In the genomic region with DNA sequence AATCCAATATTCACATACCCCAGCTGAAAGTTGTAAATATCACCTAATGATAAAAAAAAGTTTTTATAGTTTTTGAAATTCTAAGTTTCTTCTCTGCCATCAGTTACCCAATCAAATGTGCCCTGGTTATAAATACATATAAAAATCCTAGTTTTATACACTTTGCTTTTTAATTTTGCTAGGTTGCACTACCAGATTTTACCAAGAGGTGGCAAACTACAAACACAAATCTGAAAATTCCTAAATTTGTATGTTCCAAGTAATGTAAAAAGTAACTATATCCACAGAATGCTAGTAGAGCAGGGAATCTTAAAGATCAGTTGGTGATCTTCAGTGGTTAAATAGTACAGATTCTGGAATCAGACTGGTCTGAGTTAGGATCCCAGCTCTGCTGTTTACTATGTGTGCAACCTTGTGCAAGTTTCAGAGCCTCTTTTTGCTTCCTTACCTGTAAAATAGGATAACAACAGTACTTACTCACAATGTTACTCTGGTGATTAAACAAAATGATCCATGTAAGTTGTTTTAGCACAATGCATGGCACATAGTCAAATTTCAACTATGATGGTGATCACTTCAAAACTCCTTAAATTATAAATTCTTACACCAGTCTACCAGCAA, we compare ENCODE assay signal across 8 cellular contexts. TPM values are rescaled to one million over a fixed set of nuclear protein-coding genes. Genes with fewer than 3 reads are reported as not detected.
DNase-seq lines count a peak whose midpoint lies in the region; ATAC-seq and TF ChIP-seq lines count a peak whose summit lies in the region.

No MANE protein-coding gene starts in this region.

- DNase-seq in BE2C (no peak), H9 (no peak), amniotic epithelial cell (ENCODE audit: low read depth) (peak; percentile 38), left colon (no peak), NCI-H2029 (lab: John Stamatoyannopoulos, UW) (no peak)
- DNase-seq in activated T-helper 2 cell treated with anti-CD3 and anti-CD28 coated beads, Interferon-gamma antibody, Interleukin-2, Interleukin-4, amounts not matched to agents 10 μg/mL and 5 μg/mL and 100 μg/mL, durations not matched to agents 14 hours and 24 hours and 36 hours (ENCODE audit: low spot score), result no peak

- H3K27me3 Mint-ChIP-seq in H9 (ENCODE audit: low read depth), result no peaks in the 10 kb centered on the region
- no peaks in the 10 kb centered on the region for H3K27me3 Mint-ChIP-seq in activated T-helper 2 cell treated with anti-CD3 and anti-CD28 coated beads, Interferon-gamma antibody, Interleukin-2, Interleukin-4, amounts not matched to agents 10 μg/mL and 5 μg/mL and 100 μg/mL, durations not matched to agents 14 hours and 24 hours and 36 hours (ENCODE audit: low read depth)

- no peak overlapping the region for H3K4ac ChIP-seq in H9 (ENCODE audit: low read depth, low read length)

- H2BK120ac ChIP-seq in H9 (ENCODE audit: low read depth, low read length, poor library complexity, severe bottlenecking), result no peak overlapping the region

- H2BK12ac ChIP-seq in H9 (ENCODE audit: insufficient read length, low read depth, low read length), result no peak overlapping the region

- H3K9me3 ChIP-seq in BE2C, result no peaks in the 10 kb centered on the region
- no peaks in the 10 kb centered on the region for H3K9me3 ChIP-seq in H9 (ENCODE audit: control insufficient read depth, low read depth, low read length)

- no peak overlapping the region for H2BK20ac ChIP-seq in H9 (ENCODE audit: low read depth, low read length, poor library complexity, severe bottlenecking)

- H3K56ac ChIP-seq in H9 (ENCODE audit: insufficient read length, low read depth, low read length), result no peak overlapping the region

- H3K27ac Mint-ChIP-seq in H9, result peak overlapping the region in 1 of 3 experiments; percentile 74; a peak in 1 of 7 replicates
- no peak overlapping the region for H3K27ac Mint-ChIP-seq in activated T-helper 2 cell treated with anti-CD3 and anti-CD28 coated beads, Interferon-gamma antibody, Interleukin-2, Interleukin-4, amounts not matched to agents 10 μg/mL and 5 μg/mL and 100 μg/mL, durations not matched to agents 14 hours and 24 hours and 36 hours

- H3K14ac ChIP-seq in H9 (ENCODE audit: insufficient read depth, low read length), result no peak overlapping the region

- H3K79me1 ChIP-seq in H9 (ENCODE audit: insufficient read depth, low read depth, low read length, poor library complexity, severe bottlenecking), result peaks cover 4% of the 10 kb centered on the region

- H3K4me1 ChIP-seq in BE2C (no peaks in the 10 kb centered on the region), H9 (ENCODE audit: insufficient read depth, low read length) (no peaks in the 10 kb centered on the region)

- peaks cover 8% of the 10 kb centered on the region; the same call in 1 of the 2 replicates for H3K79me2 ChIP-seq in H9 (ENCODE audit: insufficient read depth, low read length)

- H3K36me3 ChIP-seq in BE2C, result peaks cover 22% of the 10 kb centered on the region

- no peak overlapping the region for H2AK5ac ChIP-seq in H9 (ENCODE audit: insufficient read length, low read length)

- no peak overlapping the region for H4K5ac ChIP-seq in H9 (ENCODE audit: insufficient read length, low read depth, low read length)

- no peaks in the 10 kb centered on the region for H4K20me1 ChIP-seq in H9 (ENCODE audit: control insufficient read depth, insufficient read depth, insufficient read length)

- H3K23me2 ChIP-seq in H9 (ENCODE audit: insufficient read length, low read depth, low read length, poor library complexity, severe bottlenecking), result no peaks in the 10 kb centered on the region

- peak; percentile 63 for TF ChIP-seq CTCF in BE2C (IDR thresholded peaks at IDR 0.05; ENCODE audit: low read depth, low read length)
- peak; percentile 78 for TF ChIP-seq CTCF in H9 (conservative IDR thresholded peaks at IDR 0.05)

- H3K23ac ChIP-seq in H9 (ENCODE audit: insufficient read length, low read depth, low read length), result no peak overlapping the region

- H3K27ac ChIP-seq in H9 (ENCODE audit: insufficient read length, low read depth, low read length), result no peak overlapping the region

- H3K4me2 ChIP-seq in H9 (ENCODE audit: insufficient read depth, insufficient read length, low read length), result no peak overlapping the region

- H3K36me3 Mint-ChIP-seq in H9 (ENCODE audit: insufficient read depth in 1 of 3, low read depth in 3 of 3), result peaks cover 5 to 14% (median 5%) of the 10 kb centered on the region in 3 experiments; a peak in 6 of 7 replicates
- peaks cover 26% of the 10 kb centered on the region for H3K36me3 Mint-ChIP-seq in activated T-helper 2 cell treated with anti-CD3 and anti-CD28 coated beads, Interferon-gamma antibody, Interleukin-2, Interleukin-4, amounts not matched to agents 10 μg/mL and 5 μg/mL and 100 μg/mL, durations not matched to agents 14 hours and 24 hours and 36 hours (ENCODE audit: low read depth)

- peaks cover 4 to 5% of the 10 kb centered on the region in 2 experiments; a peak in 2 of 4 replicates for H3K4me1 Mint-ChIP-seq in H9
- peaks cover 7% of the 10 kb centered on the region for H3K4me1 Mint-ChIP-seq in activated T-helper 2 cell treated with anti-CD3 and anti-CD28 coated beads, Interferon-gamma antibody, Interleukin-2, Interleukin-4, amounts not matched to agents 10 μg/mL and 5 μg/mL and 100 μg/mL, durations not matched to agents 14 hours and 24 hours and 36 hours (ENCODE audit: low read depth)

- H2BK5ac ChIP-seq in H9 (ENCODE audit: insufficient read length, low read length), result no peak overlapping the region

- H3K9me3 Mint-ChIP-seq in H9, result no peaks in the 10 kb centered on the region; a peak in 1 of 5 replicates
- H3K9me3 Mint-ChIP-seq in activated T-helper 2 cell treated with anti-CD3 and anti-CD28 coated beads, Interferon-gamma antibody, Interleukin-2, Interleukin-4, amounts not matched to agents 10 μg/mL and 5 μg/mL and 100 μg/mL, durations not matched to agents 14 hours and 24 hours and 36 hours, result no peaks in the 10 kb centered on the region

- no peak overlapping the region for H2BK15ac ChIP-seq in H9 (ENCODE audit: low read depth, low read length)

- no peak overlapping the region for H2AFZ ChIP-seq in H9 (ENCODE audit: low read length)

- H4K8ac ChIP-seq in H9 (replicated peaks; ENCODE audit: insufficient read length, low read depth, low read length), result no peak overlapping the region

- H3K18ac ChIP-seq in H9 (ENCODE audit: insufficient read length, low read depth, low read length), result no peak overlapping the region

- ATAC-seq in left colon (peak; percentile 33), HG03354 (IDR thresholded peaks at IDR 0.05; ENCODE audit: poor library complexity, severe bottlenecking, unreplicated experiment) (no peak)
- no peak for ATAC-seq in activated CD4-positive, CD25-positive, alpha-beta regulatory T cell treated with anti-CD3 and anti-CD28 coated beads, Interleukin-2, amount 50 U/mL, for 24 hours

- intact Hi-C loops in left colon (cut with DNase I, micrococcal nuclease), result loop anchor here in 1 of 2 donors (5.0 kb wide), 1 partner anchor 197 kb away; no protein-coding TSS in a partner anchor
- intact Hi-C loops in activated T-helper 2 cell treated with anti-CD3 and anti-CD28 coated beads, Interferon-gamma antibody, Interleukin-2, Interleukin-4, amounts not matched to agents 10 μg/mL and 5 μg/mL and 100 μg/mL, durations not matched to agents 14 hours and 24 hours and 36 hours (cut with micrococcal nuclease), result loop anchor here (1.0 kb wide), 1 partner anchor 232 kb away; no protein-coding TSS in a partner anchor

- no peak overlapping the region for H3K4me3 ChIP-seq in BE2C (ENCODE audit: low read depth, low read length)

- H3K4me3 Mint-ChIP-seq in H9, result no peak overlapping the region
- no peak overlapping the region for H3K4me3 Mint-ChIP-seq in activated T-helper 2 cell treated with anti-CD3 and anti-CD28 coated beads, Interferon-gamma antibody, Interleukin-2, Interleukin-4, amounts not matched to agents 10 μg/mL and 5 μg/mL and 100 μg/mL, durations not matched to agents 14 hours and 24 hours and 36 hours (ENCODE audit: low read depth)

- H4K91ac ChIP-seq in H9 (ENCODE audit: insufficient read length, low read depth, low read length), result no peak overlapping the region

- H3K27me3 ChIP-seq in BE2C, result no peaks in the 10 kb centered on the region
- H3K27me3 ChIP-seq in H9 (ENCODE audit: insufficient read depth, low read length), result no peaks in the 10 kb centered on the region

- no peak overlapping the region for H3K9ac ChIP-seq in H9 (ENCODE audit: extremely low read depth, insufficient read length, low read length)

- H3T11ph ChIP-seq in H9 (ENCODE audit: low read length), result no peak overlapping the region

RNA-seq across cellular contexts. Expression of a gene that starts 11.0 kb away (rescaled TPM):
- polyA plus RNA-seq in BE2C (2012; ENCODE audit: insufficient read depth, insufficient read length, low read depth), result 10.3 TPM
- total RNA-seq in H9 (2021) (30.1 and 35.1 TPM in 2 replicates), left colon (10 to 100 TPM; 36.8 to 36.9 TPM)
- total RNA-seq in activated T-helper 2 cell treated with anti-CD3 and anti-CD28 coated beads, Interferon-gamma antibody, Interleukin-2, Interleukin-4, amounts not matched to agents 10 μg/mL and 5 μg/mL and 100 μg/mL, durations not matched to agents 14 hours and 24 hours and 36 hours, result 42.3 and 43.1 TPM in 2 replicates
